1 cellular context compared by ENCODE assay signal in the genomic region with DNA sequence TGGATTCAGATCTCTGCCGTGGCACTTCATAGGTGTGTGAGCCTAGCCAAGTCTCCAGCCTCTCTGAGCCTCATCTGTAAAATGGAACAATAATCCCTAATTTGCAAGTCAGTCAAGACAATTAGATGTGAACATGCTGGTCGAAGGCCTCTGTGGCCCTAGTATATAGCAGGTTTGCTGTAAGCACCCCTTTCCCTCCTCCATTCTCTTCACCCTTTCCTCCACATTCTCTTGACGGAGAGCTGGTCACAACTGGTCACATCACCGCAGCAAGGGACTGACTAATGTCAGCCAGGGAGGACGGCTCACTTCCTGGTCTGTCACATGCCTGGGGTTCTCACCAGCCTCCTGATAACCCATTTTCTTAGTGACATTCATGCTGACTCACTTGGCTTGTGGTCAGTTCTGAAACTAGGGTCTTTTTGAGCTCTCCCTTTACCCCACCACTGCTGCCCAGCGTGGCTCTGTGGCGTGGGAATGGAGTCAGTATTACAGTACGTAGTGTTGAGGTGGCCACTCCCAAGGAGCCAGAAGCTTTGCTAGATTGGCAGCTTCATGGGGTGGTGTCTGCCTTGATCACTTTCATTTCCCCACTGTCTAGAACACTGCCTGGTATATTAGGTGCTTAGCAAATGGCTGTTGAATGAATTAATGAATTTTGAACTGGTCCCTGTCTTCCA.
TF ChIP-seq lines count a peak whose summit lies in the region.

No MANE protein-coding gene starts in this region.

TF ChIP-seq in K562, 482 proteins besides CTCF, POLR2A, EP300 and RAD21 (continued from another document and continues in another):
- TF ChIP-seq, protein P1, sequence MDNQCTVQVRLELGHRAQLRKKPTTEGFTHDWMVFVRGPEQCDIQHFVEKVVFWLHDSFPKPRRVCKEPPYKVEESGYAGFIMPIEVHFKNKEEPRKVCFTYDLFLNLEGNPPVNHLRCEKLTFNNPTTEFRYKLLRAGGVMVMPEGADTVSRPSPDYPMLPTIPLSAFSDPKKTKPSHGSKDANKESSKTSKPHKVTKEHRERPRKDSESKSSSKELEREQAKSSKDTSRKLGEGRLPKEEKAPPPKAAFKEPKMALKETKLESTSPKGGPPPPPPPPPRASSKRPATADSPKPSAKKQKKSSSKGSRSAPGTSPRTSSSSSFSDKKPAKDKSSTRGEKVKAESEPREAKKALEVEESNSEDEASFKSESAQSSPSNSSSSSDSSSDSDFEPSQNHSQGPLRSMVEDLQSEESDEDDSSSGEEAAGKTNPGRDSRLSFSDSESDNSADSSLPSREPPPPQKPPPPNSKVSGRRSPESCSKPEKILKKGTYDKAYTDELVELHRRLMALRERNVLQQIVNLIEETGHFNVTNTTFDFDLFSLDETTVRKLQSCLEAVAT (IDR thresholded peaks at IDR 0.05) = peak in 1 of 2 experiments; percentile 72; a peak in 2 of 4 replicates
- TF ChIP-seq ASH1L (IDR thresholded peaks at IDR 0.05; ENCODE audit: borderline replicate concordance, low read depth, partially characterized antibody) (no peak), ARNT (IDR thresholded peaks at IDR 0.05) (no peak), PHTF2 (CRISPR knock-in tag; IDR thresholded peaks at IDR 0.05) (no peak), CEBPB (tag; IDR thresholded peaks at IDR 0.05) (no peak), GATA2 (CRISPR knock-in tag; IDR thresholded peaks at IDR 0.05) (no peak), FOXO4 (CRISPR knock-in tag; IDR thresholded peaks at IDR 0.05) (no peak), FOXM1 (IDR thresholded peaks at IDR 0.05; ENCODE audit: low read depth) (no peak), FOXM1 (CRISPR knock-in tag; IDR thresholded peaks at IDR 0.05; ENCODE audit: low read depth) (no peak), NR2C1 (IDR thresholded peaks at IDR 0.05) (no peak), NR2C1 (tag; IDR thresholded peaks at IDR 0.05) (peak; percentile 39; the same call in 1 of the 2 replicates), ZBTB17 (CRISPR knock-in tag; IDR thresholded peaks at IDR 0.05) (no peak), ETV6 (IDR thresholded peaks at IDR 0.05; ENCODE audit: borderline replicate concordance in 1 of 2, low read depth in 2 of 2, low read length in 1 of 2) (no peak), ETV6 (CRISPR knock-in tag; IDR thresholded peaks at IDR 0.05; ENCODE audit: borderline replicate concordance) (no peak), TCF3 (CRISPR knock-in tag; IDR thresholded peaks at IDR 0.05) (no peak), RBM39 (optimal IDR thresholded peaks at IDR 0.05; ENCODE audit: low read depth, low read length) (no peak), ZNF785 (CRISPR knock-in tag; IDR thresholded peaks at IDR 0.05) (no peak), HOXB6 (CRISPR knock-in tag; IDR thresholded peaks at IDR 0.05; ENCODE audit: borderline replicate concordance) (no peak), FIP1L1 (IDR thresholded peaks at IDR 0.05; ENCODE audit: low read depth, low read length, poor library complexity, severe bottlenecking) (no peak), PRDM10 (IDR thresholded peaks at IDR 0.05; ENCODE audit: partially characterized antibody) (no peak), MAZ (CRISPR knock-in tag; conservative IDR thresholded peaks at IDR 0.05 in 1 of 2, IDR thresholded peaks at IDR 0.05 in 1 of 2) (peak in 1 of 2 experiments; percentile 56; a peak in 1 of 4 replicates), TCFL5 (CRISPR knock-in tag; conservative IDR thresholded peaks at IDR 0.05) (peak; percentile 27; the same call in 1 of the 2 replicates), NCOA2 (IDR thresholded peaks at IDR 0.05; ENCODE audit: partially characterized antibody in 2 of 2) (no peak), SPI1 (IDR thresholded peaks at IDR 0.05; ENCODE audit: borderline replicate concordance, low read depth, low read length) (no peak), E2F6 (IDR thresholded peaks at IDR 0.05; ENCODE audit: borderline replicate concordance in 1 of 2, extremely low read depth in 1 of 2, insufficient read depth in 1 of 2, insufficient read length in 1 of 2, low read depth in 1 of 2, low read length in 1 of 2, poor library complexity in 1 of 2, severe bottlenecking in 1 of 2) (peak; percentile 23 to 69), ZMIZ1 (IDR thresholded peaks at IDR 0.05; ENCODE audit: low read depth in 2 of 2, low read length in 2 of 2) (no peak), CBX3 (IDR thresholded peaks at IDR 0.05; ENCODE audit: borderline replicate concordance in 1 of 2, low read length in 2 of 2) (peak in 1 of 2 experiments; percentile 86; a peak in 1 of 3 replicates), PTTG1 (tag; IDR thresholded peaks at IDR 0.05; ENCODE audit: low read depth) (no peak), SIN3A (IDR thresholded peaks at IDR 0.05; ENCODE audit: borderline replicate concordance in 2 of 2, control insufficient read depth in 1 of 2, low read depth in 2 of 2, low read length in 2 of 2) (no peak), ILK (tag; IDR thresholded peaks at IDR 0.05; ENCODE audit: borderline replicate concordance, low read depth) (no peak), POLR2AphosphoS5 (IDR thresholded peaks at IDR 0.05; ENCODE audit: control insufficient read depth, insufficient read depth, low read depth, low read length) (0 out of 2 replicates have a peak, but pooled peaks have one; percentile 41)
- TF ChIP-seq, protein P2, sequence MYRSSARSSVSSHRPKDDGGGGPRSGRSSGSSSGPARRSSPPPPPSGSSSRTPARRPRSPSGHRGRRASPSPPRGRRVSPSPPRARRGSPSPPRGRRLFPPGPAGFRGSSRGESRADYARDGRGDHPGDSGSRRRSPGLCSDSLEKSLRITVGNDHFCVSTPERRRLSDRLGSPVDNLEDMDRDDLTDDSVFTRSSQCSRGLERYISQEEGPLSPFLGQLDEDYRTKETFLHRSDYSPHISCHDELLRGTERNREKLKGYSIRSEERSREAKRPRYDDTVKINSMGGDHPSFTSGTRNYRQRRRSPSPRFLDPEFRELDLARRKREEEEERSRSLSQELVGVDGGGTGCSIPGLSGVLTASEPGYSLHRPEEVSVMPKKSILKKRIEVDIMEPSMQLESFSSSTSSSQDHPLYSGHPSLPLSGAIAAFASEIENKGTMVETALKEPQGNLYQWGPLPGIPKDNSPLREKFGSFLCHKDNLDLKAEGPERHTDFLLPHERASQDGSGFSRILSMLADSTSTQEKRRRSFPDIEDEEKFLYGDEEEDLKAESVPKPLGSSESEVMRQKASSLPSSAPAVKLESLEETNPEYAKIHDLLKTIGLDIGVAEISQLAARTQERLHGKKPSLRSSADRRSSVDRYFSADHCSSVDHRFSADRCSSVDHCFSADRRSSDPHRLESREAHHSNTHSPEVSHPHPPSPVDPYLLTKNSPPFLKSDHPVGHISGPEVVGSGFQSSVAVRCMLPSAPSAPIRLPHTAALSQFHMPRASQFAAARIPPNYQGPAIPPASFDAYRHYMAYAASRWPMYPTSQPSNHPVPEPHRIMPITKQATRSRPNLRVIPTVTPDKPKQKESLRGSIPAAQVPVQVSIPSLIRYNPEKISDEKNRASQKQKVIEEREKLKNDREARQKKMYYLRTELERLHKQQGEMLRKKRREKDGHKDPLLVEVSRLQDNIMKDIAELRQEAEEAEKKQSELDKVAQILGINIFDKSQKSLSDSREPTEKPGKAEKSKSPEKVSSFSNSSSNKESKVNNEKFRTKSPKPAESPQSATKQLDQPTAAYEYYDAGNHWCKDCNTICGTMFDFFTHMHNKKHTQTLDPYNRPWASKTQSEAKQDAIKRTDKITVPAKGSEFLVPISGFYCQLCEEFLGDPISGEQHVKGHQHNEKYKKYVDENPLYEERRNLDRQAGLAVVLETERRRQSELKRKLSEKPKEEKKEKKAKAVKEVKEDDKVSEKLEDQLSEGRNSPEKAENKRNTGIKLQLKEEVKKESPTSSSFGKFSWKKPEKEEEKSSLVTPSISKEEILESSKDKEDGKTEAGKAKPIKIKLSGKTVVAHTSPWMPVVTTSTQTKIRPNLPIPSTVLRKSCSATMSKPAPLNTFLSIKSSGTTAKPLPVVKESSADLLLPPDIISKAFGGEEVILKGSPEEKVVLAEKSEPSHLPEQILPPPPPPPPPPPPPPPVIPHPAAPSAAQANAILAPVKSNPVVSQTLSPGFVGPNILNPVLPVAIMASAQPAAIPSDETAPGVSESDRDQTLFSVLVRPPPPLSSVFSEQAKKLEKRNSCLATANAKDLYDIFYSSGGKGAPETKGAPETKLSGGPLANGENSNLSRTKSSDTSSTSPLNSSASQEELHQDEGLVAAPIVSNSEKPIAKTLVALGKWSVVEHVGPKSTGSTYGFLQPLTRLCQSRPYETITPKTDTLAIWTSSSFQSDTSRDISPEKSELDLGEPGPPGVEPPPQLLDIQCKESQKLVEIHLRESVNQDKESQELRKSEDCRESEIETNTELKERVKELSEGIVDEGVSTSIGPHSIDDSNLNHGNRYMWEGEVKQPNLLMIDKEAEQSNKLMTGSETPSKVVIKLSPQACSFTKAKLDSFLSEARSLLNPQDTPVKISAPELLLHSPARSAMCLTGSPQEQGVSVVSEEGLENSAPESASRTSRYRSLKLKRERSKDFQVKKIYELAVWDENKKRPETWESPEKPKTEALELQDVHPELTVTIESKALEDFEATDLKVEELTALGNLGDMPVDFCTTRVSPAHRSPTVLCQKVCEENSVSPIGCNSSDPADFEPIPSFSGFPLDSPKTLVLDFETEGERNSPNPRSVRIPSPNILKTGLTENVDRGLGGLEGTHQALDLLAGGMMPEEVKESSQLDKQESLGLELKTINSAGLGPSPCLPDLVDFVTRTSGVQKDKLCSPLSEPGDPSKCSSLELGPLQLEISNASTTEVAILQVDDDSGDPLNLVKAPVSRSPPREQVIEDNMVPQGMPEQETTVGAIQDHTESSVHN (IDR thresholded peaks at IDR 0.05; ENCODE audit: borderline replicate concordance in 1 of 2, low read depth in 1 of 2) = no peak
- TF ChIP-seq, protein P3, sequence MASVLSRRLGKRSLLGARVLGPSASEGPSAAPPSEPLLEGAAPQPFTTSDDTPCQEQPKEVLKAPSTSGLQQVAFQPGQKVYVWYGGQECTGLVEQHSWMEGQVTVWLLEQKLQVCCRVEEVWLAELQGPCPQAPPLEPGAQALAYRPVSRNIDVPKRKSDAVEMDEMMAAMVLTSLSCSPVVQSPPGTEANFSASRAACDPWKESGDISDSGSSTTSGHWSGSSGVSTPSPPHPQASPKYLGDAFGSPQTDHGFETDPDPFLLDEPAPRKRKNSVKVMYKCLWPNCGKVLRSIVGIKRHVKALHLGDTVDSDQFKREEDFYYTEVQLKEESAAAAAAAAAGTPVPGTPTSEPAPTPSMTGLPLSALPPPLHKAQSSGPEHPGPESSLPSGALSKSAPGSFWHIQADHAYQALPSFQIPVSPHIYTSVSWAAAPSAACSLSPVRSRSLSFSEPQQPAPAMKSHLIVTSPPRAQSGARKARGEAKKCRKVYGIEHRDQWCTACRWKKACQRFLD (CRISPR knock-in tag; IDR thresholded peaks at IDR 0.05) = peak; percentile 89
